1 cellular context compared by ENCODE assay signal in the genomic region with DNA sequence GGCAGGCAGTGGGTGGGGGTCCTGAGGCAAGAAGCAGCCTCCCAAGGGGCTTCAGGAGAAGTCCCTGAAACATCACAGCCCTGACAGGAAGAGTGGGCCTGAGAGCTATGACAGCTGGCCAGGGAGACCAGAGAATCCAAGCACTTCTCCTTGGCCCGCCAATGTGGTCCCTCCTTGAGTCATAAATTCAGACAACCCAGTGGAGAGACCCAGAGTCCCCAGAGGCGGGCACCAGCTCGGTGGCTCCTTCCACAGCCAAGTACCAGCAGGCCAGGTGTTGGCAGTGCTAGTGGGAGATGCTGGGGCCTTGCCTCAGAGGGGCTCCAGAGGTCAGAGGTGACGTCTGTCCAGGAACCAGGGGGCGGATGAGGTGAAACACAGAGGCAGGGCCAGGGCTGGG.
TF ChIP-seq lines count a peak whose summit lies in the region.

No MANE protein-coding gene starts in this region.

TF ChIP-seq in WTC11, 78 proteins besides CTCF, POLR2A, EP300 and RAD21 (continued from another document):
- TF ChIP-seq, protein P1, sequence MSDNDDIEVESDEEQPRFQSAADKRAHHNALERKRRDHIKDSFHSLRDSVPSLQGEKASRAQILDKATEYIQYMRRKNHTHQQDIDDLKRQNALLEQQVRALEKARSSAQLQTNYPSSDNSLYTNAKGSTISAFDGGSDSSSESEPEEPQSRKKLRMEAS (CRISPR knock-in tag; IDR thresholded peaks at IDR 0.05): no peak
- TF ChIP-seq ZNF138 (CRISPR knock-in tag; conservative IDR thresholded peaks at IDR 0.05) (no peak), KAT7 (CRISPR knock-in tag; IDR thresholded peaks at IDR 0.05; ENCODE audit: borderline replicate concordance) (no peak), CBFB (CRISPR knock-in tag; IDR thresholded peaks at IDR 0.05; ENCODE audit: low read depth) (no peak), ETV6 (CRISPR knock-in tag; IDR thresholded peaks at IDR 0.05) (no peak), ZNF396 (CRISPR knock-in tag; IDR thresholded peaks at IDR 0.05; ENCODE audit: borderline replicate concordance) (no peak), RORB (CRISPR knock-in tag; IDR thresholded peaks at IDR 0.05) (no peak), NR3C1 (CRISPR knock-in tag; conservative IDR thresholded peaks at IDR 0.05; ENCODE audit: low read depth) (no peak)
- TF ChIP-seq, protein P2, sequence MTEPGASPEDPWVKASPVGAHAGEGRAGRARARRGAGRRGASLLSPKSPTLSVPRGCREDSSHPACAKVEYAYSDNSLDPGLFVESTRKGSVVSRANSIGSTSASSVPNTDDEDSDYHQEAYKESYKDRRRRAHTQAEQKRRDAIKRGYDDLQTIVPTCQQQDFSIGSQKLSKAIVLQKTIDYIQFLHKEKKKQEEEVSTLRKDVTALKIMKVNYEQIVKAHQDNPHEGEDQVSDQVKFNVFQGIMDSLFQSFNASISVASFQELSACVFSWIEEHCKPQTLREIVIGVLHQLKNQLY (CRISPR knock-in tag; IDR thresholded peaks at IDR 0.05): no peak
- TF ChIP-seq, protein P3, sequence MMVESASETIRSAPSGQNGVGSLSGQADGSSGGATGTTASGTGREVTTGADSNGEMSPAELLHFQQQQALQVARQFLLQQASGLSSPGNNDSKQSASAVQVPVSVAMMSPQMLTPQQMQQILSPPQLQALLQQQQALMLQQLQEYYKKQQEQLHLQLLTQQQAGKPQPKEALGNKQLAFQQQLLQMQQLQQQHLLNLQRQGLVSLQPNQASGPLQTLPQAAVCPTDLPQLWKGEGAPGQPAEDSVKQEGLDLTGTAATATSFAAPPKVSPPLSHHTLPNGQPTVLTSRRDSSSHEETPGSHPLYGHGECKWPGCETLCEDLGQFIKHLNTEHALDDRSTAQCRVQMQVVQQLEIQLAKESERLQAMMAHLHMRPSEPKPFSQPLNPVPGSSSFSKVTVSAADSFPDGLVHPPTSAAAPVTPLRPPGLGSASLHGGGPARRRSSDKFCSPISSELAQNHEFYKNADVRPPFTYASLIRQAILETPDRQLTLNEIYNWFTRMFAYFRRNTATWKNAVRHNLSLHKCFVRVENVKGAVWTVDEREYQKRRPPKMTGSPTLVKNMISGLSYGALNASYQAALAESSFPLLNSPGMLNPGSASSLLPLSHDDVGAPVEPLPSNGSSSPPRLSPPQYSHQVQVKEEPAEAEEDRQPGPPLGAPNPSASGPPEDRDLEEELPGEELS (CRISPR knock-in tag; IDR thresholded peaks at IDR 0.05): no peak
- TF ChIP-seq, protein P4, sequence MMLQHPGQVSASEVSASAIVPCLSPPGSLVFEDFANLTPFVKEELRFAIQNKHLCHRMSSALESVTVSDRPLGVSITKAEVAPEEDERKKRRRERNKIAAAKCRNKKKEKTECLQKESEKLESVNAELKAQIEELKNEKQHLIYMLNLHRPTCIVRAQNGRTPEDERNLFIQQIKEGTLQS (CRISPR knock-in tag; conservative IDR thresholded peaks at IDR 0.05): no peak
- TF ChIP-seq, protein P5, sequence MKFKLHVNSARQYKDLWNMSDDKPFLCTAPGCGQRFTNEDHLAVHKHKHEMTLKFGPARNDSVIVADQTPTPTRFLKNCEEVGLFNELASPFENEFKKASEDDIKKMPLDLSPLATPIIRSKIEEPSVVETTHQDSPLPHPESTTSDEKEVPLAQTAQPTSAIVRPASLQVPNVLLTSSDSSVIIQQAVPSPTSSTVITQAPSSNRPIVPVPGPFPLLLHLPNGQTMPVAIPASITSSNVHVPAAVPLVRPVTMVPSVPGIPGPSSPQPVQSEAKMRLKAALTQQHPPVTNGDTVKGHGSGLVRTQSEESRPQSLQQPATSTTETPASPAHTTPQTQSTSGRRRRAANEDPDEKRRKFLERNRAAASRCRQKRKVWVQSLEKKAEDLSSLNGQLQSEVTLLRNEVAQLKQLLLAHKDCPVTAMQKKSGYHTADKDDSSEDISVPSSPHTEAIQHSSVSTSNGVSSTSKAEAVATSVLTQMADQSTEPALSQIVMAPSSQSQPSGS (CRISPR knock-in tag; IDR thresholded peaks at IDR 0.05; ENCODE audit: borderline replicate concordance, low read depth): no peak
